ENCODE assay signal across 9 cellular contexts in the genomic region with DNA sequence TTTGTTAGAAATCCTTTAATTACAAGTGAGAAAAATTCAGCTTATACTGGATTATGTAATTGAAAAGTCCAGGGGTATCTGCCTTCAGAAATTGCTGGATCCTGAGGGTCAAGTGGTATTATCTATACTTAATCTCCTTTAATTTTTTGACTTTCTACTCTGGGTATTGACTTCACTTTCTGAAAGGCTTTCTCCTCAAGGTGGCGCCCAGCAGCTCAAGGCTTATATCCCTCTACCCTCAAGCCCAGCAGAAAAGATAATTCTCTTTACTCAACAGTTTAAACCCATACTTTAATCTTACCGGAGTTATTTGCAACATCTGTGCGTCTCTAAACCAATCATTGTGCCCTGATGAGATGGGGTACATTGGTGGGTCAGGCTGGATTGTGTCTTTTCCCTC.
A peak's percentile ranks its signal among the peaks of the same experiment; 100 is the strongest.
DNase-seq lines count a peak whose midpoint lies in the region; ATAC-seq and TF ChIP-seq lines count a peak whose summit lies in the region.
"Had no signal": no experiment of that assay in that cellular context is flagged by ENCODE, and none has a peak within 500 bp of the region (broad histone marks: within the 10 kb centered on the region; RNA-seq: fewer than 3 reads in every experiment).

No MANE protein-coding gene starts in this region.

- H3K9me3 ChIP-seq in SJCRH30 (replicated peaks), result no peaks in the 10 kb centered on the region

- no peak overlapping the region for H3K4me3 ChIP-seq in BJ (ENCODE audit: low read depth, low read length)
- no peak overlapping the region for H3K4me3 ChIP-seq in SJCRH30

- no peaks in the 10 kb centered on the region for H3K27me3 ChIP-seq in BJ (ENCODE audit: control insufficient read depth, insufficient read depth, low read length)
- H3K27me3 ChIP-seq in SJCRH30, result no peaks in the 10 kb centered on the region

- no peak for DNase-seq in BJ (ENCODE audit: low read depth)
- peak; percentile 44 to 64 for DNase-seq in SJCRH30
- DNase-seq in head of caudate nucleus, result peak in 29 of 42 donors; percentile 7 to 63 (median 33)
- DNase-seq in GM19240 (ENCODE audit: insufficient read length, low spot score), result no peak
- no peak for DNase-seq in HuH-7.5 (ENCODE audit: low spot score)
- DNase-seq: T-helper 17 cell had no signal

- H3K4me1 ChIP-seq in SJCRH30, result peaks cover 4% of the 10 kb centered on the region; the same call in 1 of the 2 replicates

- peak; percentile 58 for ATAC-seq in GM19351 (IDR thresholded peaks at IDR 0.05; ENCODE audit: unreplicated experiment)
- ATAC-seq in GM18502 (IDR thresholded peaks at IDR 0.05; ENCODE audit: poor library complexity, unreplicated experiment), result no peak
- ATAC-seq in HG02763 (IDR thresholded peaks at IDR 0.05; ENCODE audit: unreplicated experiment), result no peak
- ATAC-seq: T-helper 17 cell had no signal

- CTCF ChIA-PET in BJ (lab: Yijun Ruan, JAX), result interaction anchor here (0.6 to 6.3 kb wide), 22 partner anchors 9 to 1788 kb away, joined by 3 to 106 read pairs (median 4); no protein-coding TSS in a partner anchor

- intact Hi-C loops in head of caudate nucleus (cut with DNase I), result loop anchor here (5.0 kb wide), 1 partner anchor 171 kb away; no protein-coding TSS in a partner anchor

- H3K36me3 ChIP-seq in BJ (ENCODE audit: control insufficient read depth, insufficient read depth, low read length), result no peaks in the 10 kb centered on the region
- H3K36me3 ChIP-seq in SJCRH30, result no peaks in the 10 kb centered on the region

- peak; percentile 61 for TF ChIP-seq CTCF in BJ (IDR thresholded peaks at IDR 0.05; ENCODE audit: insufficient read depth, low read depth, low read length)

- H3K27ac ChIP-seq in SJCRH30, result no peak overlapping the region

- POLR2A ChIA-PET in BJ (lab: Charles Lee), result no interaction called here

Comparison
In these comparisons a context has a peak if more than half of its experiments do, and no peak if none do; other contexts are left out.
1. DNase-seq: peak in SJCRH30 (2 of 2) and head of caudate nucleus (29 of 42); none in BJ (single experiment), GM19240 (single experiment) and HuH-7.5 (single experiment).